In the genomic region with DNA sequence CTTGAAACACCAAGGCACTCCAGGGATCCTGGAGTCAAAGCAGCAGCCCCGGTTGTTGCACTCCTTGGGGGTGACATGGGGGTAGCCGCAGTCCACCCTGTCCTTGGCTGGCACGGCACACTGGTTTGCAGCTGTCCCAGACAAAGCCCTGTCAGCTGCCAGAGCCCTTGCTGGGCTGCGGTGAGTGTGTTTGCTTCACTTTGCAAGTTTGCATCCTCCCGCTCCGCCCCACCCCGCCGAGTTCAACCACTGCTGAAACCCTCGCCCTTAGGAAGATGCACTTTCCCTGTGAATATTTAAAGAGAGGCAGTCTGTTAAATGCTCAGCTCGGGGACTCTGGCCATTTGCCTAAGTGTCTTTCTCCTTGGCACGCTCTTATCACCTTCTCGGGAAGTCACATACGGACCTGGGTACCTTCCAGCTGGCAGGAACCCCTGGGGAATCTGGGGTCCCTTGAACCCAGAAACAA, we compare ENCODE assay signal across 13 cellular contexts. TPM values are rescaled to one million over a fixed set of nuclear protein-coding genes. Genes with fewer than 3 reads are reported as not detected.
DNase-seq lines count a peak whose midpoint lies in the region; ATAC-seq and TF ChIP-seq lines count a peak whose summit lies in the region.
"Had no signal": no experiment of that assay in that cellular context is flagged by ENCODE, and none has a peak within 500 bp of the region (broad histone marks: within the 10 kb centered on the region; RNA-seq: fewer than 3 reads in every experiment).

No MANE protein-coding gene starts in this region.

- WGBS in psoas muscle, 3 donors, result 26 to 34% (median 31%) methylated on average over 13 of the region's 13 CpGs

- no peak overlapping the region for H3K27ac ChIP-seq in psoas muscle
- H3K27ac ChIP-seq: epithelial cell of prostate, tibial artery had no signal

- peak; percentile 53 for DNase-seq in activated CD8-positive, alpha-beta memory T cell treated with anti-CD3 and anti-CD28 coated beads for 24 hours
- no peak for DNase-seq in activated CD8-positive, alpha-beta memory T cell treated with anti-CD3 and anti-CD28 coated beads, Interleukin-2, amount 50 U/mL, for 4 hours
- peak; percentile 96 for DNase-seq in NCI-H345 (lab: John Stamatoyannopoulos, UW)
- peak; percentile 60 for DNase-seq in choroid plexus epithelial cell (ENCODE audit: low read depth)
- DNase-seq in smooth muscle cell of the brain vasculature (ENCODE audit: low read depth, low spot score), result peak; percentile 60
- DNase-seq in psoas muscle, result no peak
- DNase-seq: ACHN; activated CD4-positive, alpha-beta T cell treated with anti-CD3 and anti-CD28 coated beads, Interleukin-2, amount 50 U/mL, for 4 hours; tibial artery had no signal

- H3K36me3 ChIP-seq in psoas muscle (ENCODE audit: insufficient read depth in 1 of 2, low read depth in 1 of 2), result no peaks in the 10 kb centered on the region
- H3K36me3 ChIP-seq: tibial artery had no signal

- intact Hi-C loops in psoas muscle (cut with DNase I), result no loop called here

- H3K4me3 ChIP-seq in choroid plexus epithelial cell (ENCODE audit: low read depth, low read length) (no peak overlapping the region), psoas muscle (no peak overlapping the region)
- H3K4me3 ChIP-seq: tibial artery had no signal

- no peaks in the 10 kb centered on the region for H3K4me1 ChIP-seq in psoas muscle

- TF ChIP-seq CTCF in choroid plexus epithelial cell (conservative IDR thresholded peaks at IDR 0.05; ENCODE audit: low read depth, low read length) (no peak), psoas muscle (IDR thresholded peaks at IDR 0.05) (no peak)

- H3K9me3 ChIP-seq in psoas muscle, result no peaks in the 10 kb centered on the region
- H3K9me3 ChIP-seq: tibial artery had no signal

- ATAC-seq in psoas muscle, result no peak
- no peak for ATAC-seq in GM21367 (IDR thresholded peaks at IDR 0.05; ENCODE audit: unreplicated experiment)
- no peak for ATAC-seq in GM19395 (IDR thresholded peaks at IDR 0.05; ENCODE audit: unreplicated experiment)

- H3K27me3 ChIP-seq in psoas muscle (ENCODE audit: insufficient read depth in 3 of 3, low read length in 2 of 3), result peaks cover 0 to 24% (median under 1%) of the 10 kb centered on the region in 3 donors

RNA-seq across cellular contexts. Expression of gene TFF3, which starts 1.7 kb away (rescaled TPM):
- total RNA-seq in psoas muscle, result 1 to 10 TPM; 1.1 to 3.0 (median 2.3) TPM
- 1 to 10 TPM in 2 of 3 donors, under 1 TPM in 1; 0.92 to 3.3 (median 2.1) TPM for polyA plus RNA-seq in psoas muscle

RNA-seq across cellular contexts. Expression of gene TFF2, which starts 37.3 kb away (rescaled TPM):
- total RNA-seq in psoas muscle, result not detected
- polyA plus RNA-seq in psoas muscle, result not detected

RNA-seq across cellular contexts. Expression of gene TFF1, which starts 52.8 kb away (rescaled TPM):
- not detected for total RNA-seq in psoas muscle
- under 1 TPM in 1 of 3 donors, not detected in 2; 0.16 TPM for polyA plus RNA-seq in psoas muscle
- total RNA-seq: M059J had no signal

Comparison
In these comparisons a context has a peak if more than half of its experiments do, and no peak if none do; other contexts are left out.
1. DNase-seq: peak in activated CD8-positive, alpha-beta memory T cell treated with anti-CD3 and anti-CD28 coated beads for 24 hours (single experiment), NCI-H345 (single experiment), choroid plexus epithelial cell (single experiment) and smooth muscle cell of the brain vasculature (single experiment); none in activated CD8-positive, alpha-beta memory T cell treated with anti-CD3 and anti-CD28 coated beads, Interleukin-2, amount 50 U/mL, for 4 hours (single experiment) and psoas muscle (0 of 2).